1 cellular context compared by ENCODE assay signal in the genomic region with DNA sequence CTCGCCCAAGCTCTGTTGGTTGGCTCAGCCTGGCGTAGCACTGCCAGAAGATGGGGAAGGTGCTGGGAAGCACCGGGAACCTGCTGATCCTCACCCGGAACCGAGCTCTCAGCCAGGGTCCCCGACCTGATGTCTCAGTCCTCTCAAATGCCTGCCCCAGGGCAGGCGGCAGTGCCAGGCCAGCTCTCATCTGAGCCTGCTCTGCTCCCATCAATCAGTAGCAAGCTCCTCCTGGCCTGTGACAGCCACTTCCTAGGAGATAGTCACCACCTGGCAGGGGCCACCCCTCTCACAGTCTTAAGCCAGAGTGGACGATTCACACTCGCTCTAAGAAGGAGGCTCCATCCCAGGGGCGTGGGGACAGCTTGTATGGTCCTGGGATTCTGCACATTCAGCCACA.
TF ChIP-seq lines count a peak whose summit lies in the region.

No MANE protein-coding gene starts in this region.

TF ChIP-seq in neural cell, 6 proteins besides CTCF, POLR2A, EP300 and RAD21 (continued from another document):
- TF ChIP-seq, protein P1, sequence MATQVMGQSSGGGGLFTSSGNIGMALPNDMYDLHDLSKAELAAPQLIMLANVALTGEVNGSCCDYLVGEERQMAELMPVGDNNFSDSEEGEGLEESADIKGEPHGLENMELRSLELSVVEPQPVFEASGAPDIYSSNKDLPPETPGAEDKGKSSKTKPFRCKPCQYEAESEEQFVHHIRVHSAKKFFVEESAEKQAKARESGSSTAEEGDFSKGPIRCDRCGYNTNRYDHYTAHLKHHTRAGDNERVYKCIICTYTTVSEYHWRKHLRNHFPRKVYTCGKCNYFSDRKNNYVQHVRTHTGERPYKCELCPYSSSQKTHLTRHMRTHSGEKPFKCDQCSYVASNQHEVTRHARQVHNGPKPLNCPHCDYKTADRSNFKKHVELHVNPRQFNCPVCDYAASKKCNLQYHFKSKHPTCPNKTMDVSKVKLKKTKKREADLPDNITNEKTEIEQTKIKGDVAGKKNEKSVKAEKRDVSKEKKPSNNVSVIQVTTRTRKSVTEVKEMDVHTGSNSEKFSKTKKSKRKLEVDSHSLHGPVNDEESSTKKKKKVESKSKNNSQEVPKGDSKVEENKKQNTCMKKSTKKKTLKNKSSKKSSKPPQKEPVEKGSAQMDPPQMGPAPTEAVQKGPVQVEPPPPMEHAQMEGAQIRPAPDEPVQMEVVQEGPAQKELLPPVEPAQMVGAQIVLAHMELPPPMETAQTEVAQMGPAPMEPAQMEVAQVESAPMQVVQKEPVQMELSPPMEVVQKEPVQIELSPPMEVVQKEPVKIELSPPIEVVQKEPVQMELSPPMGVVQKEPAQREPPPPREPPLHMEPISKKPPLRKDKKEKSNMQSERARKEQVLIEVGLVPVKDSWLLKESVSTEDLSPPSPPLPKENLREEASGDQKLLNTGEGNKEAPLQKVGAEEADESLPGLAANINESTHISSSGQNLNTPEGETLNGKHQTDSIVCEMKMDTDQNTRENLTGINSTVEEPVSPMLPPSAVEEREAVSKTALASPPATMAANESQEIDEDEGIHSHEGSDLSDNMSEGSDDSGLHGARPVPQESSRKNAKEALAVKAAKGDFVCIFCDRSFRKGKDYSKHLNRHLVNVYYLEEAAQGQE (IDR thresholded peaks at IDR 0.05; ENCODE audit: borderline replicate concordance) = no peak
- TF ChIP-seq SMC3 (conservative IDR thresholded peaks at IDR 0.05; ENCODE audit: poor library complexity) (no peak), MXI1 (conservative IDR thresholded peaks at IDR 0.05; ENCODE audit: poor library complexity, severe bottlenecking) (no peak), POLR2AphosphoS5 (IDR thresholded peaks at IDR 0.05) (no peak)
TF ChIP-seq in neural cell: peak in this region for 0.
